In genomic region chr10:119531067-119531466, GRCh38 we compare ENCODE assay signal across 1 cellular context.
A peak's percentile ranks its signal among the peaks of the same experiment; 100 is the strongest.
TF ChIP-seq lines count a peak whose summit lies in the region.

No MANE protein-coding gene starts in this region.

TF ChIP-seq in SK-N-SH, 30 proteins besides CTCF, POLR2A, EP300 and RAD21:
- 0 out of 2 replicates have a peak, but pooled peaks have one; percentile 9 for TF ChIP-seq PBX3 (IDR thresholded peaks at IDR 0.05)
- TF ChIP-seq RXRA (IDR thresholded peaks at IDR 0.05; ENCODE audit: borderline replicate concordance, low read depth), result no peak
- no peak for TF ChIP-seq MAX (IDR thresholded peaks at IDR 0.05; ENCODE audit: low read depth)
- TF ChIP-seq IRF3 (IDR thresholded peaks at IDR 0.05; ENCODE audit: low read depth, low read length), result no peak
- peak; percentile 38 for TF ChIP-seq TCF12 (IDR thresholded peaks at IDR 0.05)
